In genomic region chr17:81553018-81553615, GRCh38 we compare ENCODE assay signal across 8 cellular contexts. TPM values are rescaled to one million over a fixed set of nuclear protein-coding genes. Genes with fewer than 3 reads are reported as not detected.
DNase-seq lines count a peak whose midpoint lies in the region; ATAC-seq and TF ChIP-seq lines count a peak whose summit lies in the region.

No MANE protein-coding gene starts in this region.

- ATAC-seq in HG03135 (IDR thresholded peaks at IDR 0.05; ENCODE audit: unreplicated experiment): peak; percentile 32
- peak; percentile 79 for ATAC-seq in left lung

- H3K9me3 ChIP-seq in left lung: no peaks in the 10 kb centered on the region

- H3K36me3 ChIP-seq in left lung: peaks cover 0 to 51% of the 10 kb centered on the region in 2 donors

- H3K4me3 ChIP-seq in left lung: peak overlapping the region; percentile 75 to 97

- H3K27me3 ChIP-seq in left lung: no peaks in the 10 kb centered on the region

- peak overlapping the region; percentile 75 for H3K27ac ChIP-seq in cingulate gyrus (ENCODE audit: low read depth, low read length)
- H3K27ac ChIP-seq in left lung: peak overlapping the region; percentile 60 to 88

- peak; percentile 68 for DNase-seq in NK-92 treated with Interleukin-12 subunit alpha and Interleukin-12 subunit beta, amount 100 ng/mL, for 24 hours (lab: John Stamatoyannopoulos, UW)
- no peak for DNase-seq in NK-92 (lab: John Stamatoyannopoulos, UW; ENCODE audit: unreplicated experiment)
- DNase-seq in NCI-H460 (ENCODE audit: extremely low read depth, low read depth): peak; percentile 81
- DNase-seq in activated CD4-positive, alpha-beta T cell treated with anti-CD3 and anti-CD28 coated beads for 24 hours (ENCODE audit: low read depth in 2 of 2): peak; percentile 67 to 74
- peak; percentile 69 to 81 for DNase-seq in left lung
- DNase-seq in stimulated activated CD4-positive, alpha-beta T cell treated with anti-CD3 and anti-CD28 coated beads, Interleukin-4, amount 100 ng/mL, for 4 hours: peak; percentile 68 to 74

- intact Hi-C loops in left lung (cut with DNase I): no loop called here

- H3K4me1 ChIP-seq in left lung: peaks cover 17 to 53% of the 10 kb centered on the region in 2 donors

- no peak for TF ChIP-seq CTCF in left lung (IDR thresholded peaks at IDR 0.05)

RNA-seq across cellular contexts. Expression of gene FAAP100, which starts 1.0 kb away (rescaled TPM):
- total RNA-seq in NCI-H460 (2014; rRNA removed; shearing (Covaris generic)): 13.0 and 15.4 TPM in 2 replicates
- polyA plus RNA-seq in NCI-H460 (2014; cell fraction: nucleus; rRNA removed): 81.4 and 104 TPM in 2 replicates
- total RNA-seq in left lung: 10 to 100 TPM; 28.1 to 28.4 TPM

RNA-seq across cellular contexts. Expression of gene FSCN2, which starts 24.9 kb away (rescaled TPM):
- total RNA-seq in NCI-H460 (2014; rRNA removed; shearing (Covaris generic)): 0.46 and 0.62 TPM in 2 replicates
- polyA plus RNA-seq in NCI-H460 (2014; cell fraction: nucleus; rRNA removed): 0.72 and 1.1 TPM in 2 replicates
- 1 to 10 TPM; 2.1 to 3.4 TPM for total RNA-seq in left lung

RNA-seq across cellular contexts. Expression of gene ACTG1, which starts 40.5 kb away (rescaled TPM):
- 2,788 and 3,093 TPM in 2 replicates for total RNA-seq in NCI-H460 (2014; rRNA removed; shearing (Covaris generic))
- 1,299 and 1,423 TPM in 2 replicates for polyA plus RNA-seq in NCI-H460 (2014; cell fraction: nucleus; rRNA removed)
- 1,000 to 10,000 TPM; 2,607 to 3,206 TPM for total RNA-seq in left lung
